Comparison of ENCODE assay signal across 16 cellular contexts in genomic region chr1:33012165-33012564, GRCh38. TPM values are rescaled to one million over a fixed set of nuclear protein-coding genes. Genes with fewer than 3 reads are reported as not detected.
DNase-seq lines count a peak whose midpoint lies in the region; ATAC-seq and TF ChIP-seq lines count a peak whose summit lies in the region.
"Had no signal": no experiment of that assay in that cellular context is flagged by ENCODE, and none has a peak within 500 bp of the region (broad histone marks: within the 10 kb centered on the region; RNA-seq: fewer than 3 reads in every experiment).

No MANE protein-coding gene starts in this region.

- peak overlapping the region; percentile 85 for H3K27ac ChIP-seq in cardiac muscle cell
- H3K27ac ChIP-seq in esophagus muscularis mucosa (replicated peaks in 1 of 4): peak overlapping the region; percentile 52 to 83 (median 72)
- H3K27ac ChIP-seq in parathyroid adenoma: peak overlapping the region; percentile 72
- H3K27ac ChIP-seq in tibial artery: peak overlapping the region; percentile 65 to 72
- H3K27ac ChIP-seq in GM23338 (ENCODE audit: low read depth): no peak overlapping the region

- H3K79me2 ChIP-seq in parathyroid adenoma (peaks cover 3% of the 10 kb centered on the region), GM23338 (replicated peaks; ENCODE audit: insufficient read depth) (no peaks in the 10 kb centered on the region)

- no peak overlapping the region for H3K9ac ChIP-seq in parathyroid adenoma

- intact Hi-C loops in left cardiac atrium (cut with DNase I): no loop called here
- intact Hi-C loops in esophagus muscularis mucosa (cut with DNase I): no loop called here
- intact Hi-C loops in tibial artery (cut with DNase I; ENCODE audit: low total_unique reads): no loop called here

- H4K20me1 ChIP-seq in GM23338 (replicated peaks; ENCODE audit: insufficient read depth): peaks cover 24% of the 10 kb centered on the region

- H3K9me3 ChIP-seq in cardiac muscle cell (ENCODE audit: low read depth) (no peaks in the 10 kb centered on the region), esophagus muscularis mucosa (no peaks in the 10 kb centered on the region), parathyroid adenoma (ENCODE audit: control insufficient read depth, low read length) (no peaks in the 10 kb centered on the region), tibial artery (no peaks in the 10 kb centered on the region)

- no peak for TF ChIP-seq CTCF in cardiac muscle cell (IDR thresholded peaks at IDR 0.05; ENCODE audit: low read depth, low read length)
- TF ChIP-seq CTCF in esophagus muscularis mucosa (IDR thresholded peaks at IDR 0.05): no peak
- no peak for TF ChIP-seq CTCF in parathyroid adenoma (IDR thresholded peaks at IDR 0.05)
- TF ChIP-seq CTCF in tibial artery (IDR thresholded peaks at IDR 0.05): no peak
- no peak for TF ChIP-seq CTCF in GM23338 (conservative IDR thresholded peaks at IDR 0.05; ENCODE audit: low read depth in 2 of 2)

- H3K4me2 ChIP-seq in parathyroid adenoma (ENCODE audit: low read length): no peak overlapping the region
- H3K4me2 ChIP-seq in GM23338: no peak overlapping the region

- ATAC-seq in left cardiac atrium (no peak), GM23338 (no peak), HG03095 (IDR thresholded peaks at IDR 0.05; ENCODE audit: unreplicated experiment) (no peak)

- TF ChIP-seq POLR2A in esophagus muscularis mucosa (IDR thresholded peaks at IDR 0.05; ENCODE audit: low read depth): no peak

- H3K27me3 ChIP-seq in cardiac muscle cell (no peaks in the 10 kb centered on the region), esophagus muscularis mucosa (no peaks in the 10 kb centered on the region), parathyroid adenoma (ENCODE audit: control insufficient read depth, insufficient read depth, low read length) (no peaks in the 10 kb centered on the region), tibial artery (no peaks in the 10 kb centered on the region), GM23338 (ENCODE audit: insufficient read depth) (no peaks in the 10 kb centered on the region)

- 0 out of 2 replicates have a peak, but pooled peaks cover 3% of the 10 kb centered on the region for H3F3A ChIP-seq in GM23338 (replicated peaks; ENCODE audit: low read depth)

- H2AFZ ChIP-seq in parathyroid adenoma (no peak overlapping the region), GM23338 (no peak overlapping the region)

- no peaks in the 10 kb centered on the region for H3K9me2 ChIP-seq in GM23338 (ENCODE audit: insufficient read depth)

- no peak overlapping the region for H3K27ac Mint-ChIP-seq in GM23338

- no peaks in the 10 kb centered on the region; the same call in 2 of the 3 replicates for H3K9me3 Mint-ChIP-seq in GM23338
- H3K9me3 Mint-ChIP-seq: IgD-negative memory B cell had no signal

- 51% methylated on average over 3 of the region's 3 CpGs for WGBS in esophagus muscularis mucosa

- peaks cover 28% of the 10 kb centered on the region for H3K36me3 ChIP-seq in cardiac muscle cell
- peaks cover 7 to 59% (median 39%) of the 10 kb centered on the region in 4 donors for H3K36me3 ChIP-seq in esophagus muscularis mucosa
- no peaks in the 10 kb centered on the region for H3K36me3 ChIP-seq in parathyroid adenoma (ENCODE audit: control insufficient read depth, insufficient read depth, low read length)
- H3K36me3 ChIP-seq in tibial artery: peaks cover 26 to 66% (median 56%) of the 10 kb centered on the region in 3 donors
- H3K36me3 ChIP-seq in GM23338 (ENCODE audit: insufficient read depth): peaks cover 54% of the 10 kb centered on the region

- no peak for TF ChIP-seq EP300 in esophagus muscularis mucosa (IDR thresholded peaks at IDR 0.05)

- H3K4me1 ChIP-seq in cardiac muscle cell (ENCODE audit: low read depth): peaks cover 47% of the 10 kb centered on the region
- H3K4me1 ChIP-seq in esophagus muscularis mucosa: peaks cover 35 to 53% (median 40%) of the 10 kb centered on the region in 4 donors
- peaks cover 10% of the 10 kb centered on the region for H3K4me1 ChIP-seq in parathyroid adenoma
- H3K4me1 ChIP-seq in tibial artery: peaks cover 0 to 25% (median 21%) of the 10 kb centered on the region in 4 donors
- H3K4me1 ChIP-seq in GM23338 (ENCODE audit: insufficient read depth): no peaks in the 10 kb centered on the region; the same call in 1 of the 2 replicates

- peaks cover 61% of the 10 kb centered on the region for H3K36me3 Mint-ChIP-seq in GM23338 (ENCODE audit: low read depth)

- no peak for DNase-seq in cardiac muscle cell (ENCODE audit: low read depth in 1 of 2, low spot score in 1 of 2)
- no peak for DNase-seq in left cardiac atrium
- no peak for DNase-seq in esophagus muscularis mucosa (ENCODE audit: extremely low spot score)
- DNase-seq in tibial artery: no peak
- no peak for DNase-seq in GDM1 (lab: John Stamatoyannopoulos, UW)
- no peak for DNase-seq in GM23338 (ENCODE audit: low spot score)
- DNase-seq: activated CD4-positive, CD25-positive, alpha-beta regulatory T cell treated with anti-CD3 and anti-CD28 coated beads, Interleukin-2, amount 50 U/mL, for 72 hours; COR-L47; erythroblast; NCI-H1048; NCI-H2171; NK-92 treated with Interleukin-12 subunit alpha and Interleukin-12 subunit beta, amount 100 ng/mL, for 24 hours; T-helper 2 cell had no signal

- H3K27me3 Mint-ChIP-seq in GM23338 (ENCODE audit: insufficient read depth, low read depth, poor library complexity): no peaks in the 10 kb centered on the region
- H3K27me3 Mint-ChIP-seq: IgD-negative memory B cell had no signal

- H3K4me3 Mint-ChIP-seq in GM23338: no peak overlapping the region
- H3K4me3 Mint-ChIP-seq: IgD-negative memory B cell had no signal

- H3K4me3 ChIP-seq in cardiac muscle cell (no peak overlapping the region), esophagus muscularis mucosa (no peak overlapping the region), parathyroid adenoma (ENCODE audit: low read depth, low read length) (no peak overlapping the region), tibial artery (no peak overlapping the region), GM23338 (no peak overlapping the region)

- H3K4me1 Mint-ChIP-seq in GM23338: peaks cover 8% of the 10 kb centered on the region

TF ChIP-seq in GM23338, 12 proteins besides CTCF, POLR2A, EP300 and RAD21 (continues in another document):
- no peak for TF ChIP-seq ZNF114 (CRISPR knock-in tag; IDR thresholded peaks at IDR 0.05)

RNA-seq across cellular contexts. Expression of gene AK2, which starts 24.5 kb away (rescaled TPM):
- total RNA-seq in cardiac muscle cell (201 and 263 TPM in 2 replicates), left cardiac atrium (100 to 1,000 TPM; 121 to 142 TPM), esophagus muscularis mucosa (100 to 1,000 TPM in 1 of 4 donors, 10 to 100 TPM in 3; 70.2 to 108 (median 80.7) TPM)
- polyA plus RNA-seq in cardiac muscle cell (264 and 281 TPM in 2 replicates), GM23338 (2016; fragmentation: Nextera tagmentation; extraction: Ambion mirVana) (121 and 125 TPM in 2 replicates)
- 142 and 165 TPM in 2 replicates for total RNA-seq in GM23338 (2014; rRNA removed; shearing (Covaris generic))

RNA-seq across cellular contexts. Expression of gene RNF19B, which starts 47.6 kb away (rescaled TPM):
- 15.8 and 28.5 TPM in 2 replicates for total RNA-seq in cardiac muscle cell
- 16.2 and 17.8 TPM in 2 replicates for polyA plus RNA-seq in cardiac muscle cell
- 10 to 100 TPM; 10.7 to 12.8 TPM for total RNA-seq in left cardiac atrium
- 10 to 100 TPM; 16.2 to 32.3 (median 22.7) TPM for total RNA-seq in esophagus muscularis mucosa
- total RNA-seq in GM23338 (2014; rRNA removed; shearing (Covaris generic)): 10.6 and 11.9 TPM in 2 replicates
- 2.6 and 2.9 TPM in 2 replicates for polyA plus RNA-seq in GM23338 (2016; fragmentation: Nextera tagmentation; extraction: Ambion mirVana)
